ENCODE assay signal across 8 cellular contexts in genomic region chrX:103962411-103963278, GRCh38. TPM values are rescaled to one million over a fixed set of nuclear protein-coding genes. Genes with fewer than 3 reads are reported as not detected.
DNase-seq lines count a peak whose midpoint lies in the region; ATAC-seq, FAIRE-seq and TF ChIP-seq lines count a peak whose summit lies in the region.
"Not testable (repeated sequence)": the region's sequence is repeated elsewhere in the genome, so short reads cannot be mapped to it uniquely, and the experiment has no call there.

Gene TMSB15B, plus strand, starts transcription at chrX:103962627.

- POLR2A ChIA-PET in WTC11 (lab: Charles Lee); endothelial cell of umbilical vein (lab: Charles Lee): not testable (repeated sequence)

- DNase-seq in WTC11 (ENCODE audit: low spot score); endothelial cell of umbilical vein (ENCODE audit: low read depth, low spot score); mesothelial cell of epicardium (ENCODE audit: low spot score in 2 of 2, unreplicated experiment in 2 of 2); upper lobe of left lung: not testable (repeated sequence)

- not testable (repeated sequence) for H3K4me1 ChIP-seq in endothelial cell of umbilical vein (ENCODE audit: control insufficient read depth, extremely low read depth, insufficient read depth, low read length); upper lobe of left lung

- not testable (repeated sequence) for H3K4me2 ChIP-seq in endothelial cell of umbilical vein (ENCODE audit: insufficient read depth, low read length)

- dilution Hi-C loops in endothelial cell of umbilical vein (cut with MboI; ENCODE audit: extremely low pct_ligation_motif_present, low sequenced_read_pairs) = not testable (repeated sequence)

- not testable (repeated sequence) for TF ChIP-seq CTCF in WTC11 (IDR thresholded peaks at IDR 0.05); endothelial cell of umbilical vein (IDR thresholded peaks at IDR 0.05; ENCODE audit: extremely low read depth in 1 of 2, insufficient read depth in 1 of 2, low read depth in 1 of 2, low read length in 2 of 2); mesothelial cell of epicardium (IDR thresholded peaks at IDR 0.05; ENCODE audit: unreplicated experiment); upper lobe of left lung (IDR thresholded peaks at IDR 0.05)

- H3K27ac Mint-ChIP-seq in WTC11, mesothelial cell of epicardium: not testable (repeated sequence)

- not testable (repeated sequence) for H3K27me3 ChIP-seq in endothelial cell of umbilical vein (ENCODE audit: control insufficient read depth in 2 of 2, insufficient read depth in 2 of 2, low read length in 2 of 2); upper lobe of left lung

- ATAC-seq in GM18868 (IDR thresholded peaks at IDR 0.05; ENCODE audit: unreplicated experiment) = peak; percentile 100
- peak; percentile 99 for ATAC-seq in GM21526 (IDR thresholded peaks at IDR 0.05; ENCODE audit: low FRiP score, unreplicated experiment)
- ATAC-seq in HG02884 (IDR thresholded peaks at IDR 0.05; ENCODE audit: unreplicated experiment) = peak; percentile 97
- peak; percentile 99 for ATAC-seq in HG03439 (IDR thresholded peaks at IDR 0.05; ENCODE audit: unreplicated experiment)
- ATAC-seq in WTC11 = peak; percentile 99
- peak; percentile 73 to 92 for ATAC-seq in upper lobe of left lung (ENCODE audit: low FRiP score in 2 of 2)

- not testable (repeated sequence) for H2AFZ ChIP-seq in endothelial cell of umbilical vein (ENCODE audit: low read depth, low read length)

- not testable (repeated sequence) for H3K36me3 Mint-ChIP-seq in WTC11, mesothelial cell of epicardium

- not testable (repeated sequence) for H3K9me3 ChIP-seq in endothelial cell of umbilical vein (replicated peaks; ENCODE audit: control insufficient read depth, insufficient read depth, low read length); upper lobe of left lung

- not testable (repeated sequence) for BruUV-seq in endothelial cell of umbilical vein (replicated peaks; lab: Mats Ljungman, UMichigan)

- H3K4me3 Mint-ChIP-seq in WTC11, mesothelial cell of epicardium: not testable (repeated sequence)

- not testable (repeated sequence) for H3K27me3 Mint-ChIP-seq in WTC11 (ENCODE audit: low read depth); mesothelial cell of epicardium (ENCODE audit: low read depth)

- TF ChIP-seq POLR2A in endothelial cell of umbilical vein (IDR thresholded peaks at IDR 0.05; ENCODE audit: low read depth, low read length); upper lobe of left lung (IDR thresholded peaks at IDR 0.05): not testable (repeated sequence)

- H3K9ac ChIP-seq in endothelial cell of umbilical vein (replicated peaks; ENCODE audit: extremely low read depth, insufficient read depth, low read length) = not testable (repeated sequence)

- not testable (repeated sequence) for H3K9me1 ChIP-seq in endothelial cell of umbilical vein (replicated peaks; ENCODE audit: control insufficient read depth, extremely low read depth, insufficient read depth, low read length)

- H3K4me1 Mint-ChIP-seq in WTC11, mesothelial cell of epicardium: not testable (repeated sequence)

- peak; percentile 89 for FAIRE-seq in endothelial cell of umbilical vein (lab: Jason Lieb, UNC)

- not testable (repeated sequence) for H3K79me2 ChIP-seq in endothelial cell of umbilical vein (ENCODE audit: control insufficient read depth, insufficient read depth, low read length)

- WGBS in upper lobe of left lung, 2 donors = no CpG with 5 or more reads among the region's 55 CpGs

- not testable (repeated sequence) for H3K4me3 ChIP-seq in endothelial cell of umbilical vein (replicated peaks in 1 of 3; ENCODE audit: insufficient read depth in 1 of 3, low read depth in 1 of 3, low read length in 3 of 3); upper lobe of left lung

- intact Hi-C loops in endothelial cell of umbilical vein (cut with micrococcal nuclease) = not testable (repeated sequence)

- H3K27ac ChIP-seq in endothelial cell of umbilical vein (ENCODE audit: insufficient read depth, low read depth, low read length); upper lobe of left lung: not testable (repeated sequence)

- not testable (repeated sequence) for H3K9me3 Mint-ChIP-seq in WTC11, mesothelial cell of epicardium

- H4K20me1 ChIP-seq in endothelial cell of umbilical vein (replicated peaks; ENCODE audit: control insufficient read depth, extremely low read depth, insufficient read depth, low read length) = not testable (repeated sequence)

- H3K36me3 ChIP-seq in endothelial cell of umbilical vein (ENCODE audit: control insufficient read depth in 2 of 2, extremely low read depth in 1 of 2, insufficient read depth in 2 of 2, low read length in 2 of 2); upper lobe of left lung: not testable (repeated sequence)

- TF ChIP-seq EP300 in upper lobe of left lung (IDR thresholded peaks at IDR 0.05) = not testable (repeated sequence)

- CTCF ChIA-PET in WTC11 (lab: Charles Lee); endothelial cell of umbilical vein (lab: Charles Lee): not testable (repeated sequence)

RNA-seq across cellular contexts. Expression of gene TMSB15B, which starts in this region (rescaled TPM):
- total RNA-seq in WTC11 (2021) = 8.3 to 12.3 TPM (median 11.4 TPM) in 3 replicates
- total RNA-seq in endothelial cell of umbilical vein = 15.1 and 18.9 TPM in 2 replicates
- polyA plus RNA-seq in endothelial cell of umbilical vein = 12.1 and 14.5 TPM in 2 replicates
- 19.2 and 22.4 TPM in 2 replicates for polyA plus RNA-seq in endothelial cell of umbilical vein (2011; cell fraction: cytosol; rRNA removed)
- polyA plus RNA-seq in endothelial cell of umbilical vein (2011; cell fraction: nucleus; rRNA removed) = 17.0 and 21.3 TPM in 2 replicates
- 17.6 and 25.3 TPM in 2 replicates for polyA plus RNA-seq in endothelial cell of umbilical vein (2012)
- 4.5 and 6.1 TPM in 2 replicates for polyA minus RNA-seq in endothelial cell of umbilical vein
- polyA minus RNA-seq in endothelial cell of umbilical vein (2011; cell fraction: cytosol; rRNA and poly(A)+ RNA removed) = not detected
- polyA minus RNA-seq in endothelial cell of umbilical vein (2011; cell fraction: nucleus; rRNA and poly(A)+ RNA removed) = 11.5 and 16.4 TPM in 2 replicates
- 20.5 to 25.7 TPM (median 20.9 TPM) in 3 replicates for total RNA-seq in mesothelial cell of epicardium
- 1 to 10 TPM; 1.0 to 4.9 (median 1.8) TPM for total RNA-seq in upper lobe of left lung
